ENCODE assay signal across 8 cellular contexts in genomic region chr16:53132406-53132805, GRCh38.
DNase-seq lines count a peak whose midpoint lies in the region; ATAC-seq lines count a peak whose summit lies in the region.

No MANE protein-coding gene starts in this region.

- no peaks in the 10 kb centered on the region for H3K9me3 Mint-ChIP-seq in central memory CD8-positive, alpha-beta T cell
- no peaks in the 10 kb centered on the region for H3K9me3 Mint-ChIP-seq in naive B cell

- H2BK120ac ChIP-seq in trophoblast cell (ENCODE audit: insufficient read depth, low read length, poor library complexity), result no peak overlapping the region

- H4K91ac ChIP-seq in trophoblast cell (ENCODE audit: low read depth, low read length), result no peak overlapping the region

- H3K4me3 Mint-ChIP-seq in central memory CD8-positive, alpha-beta T cell, result peak overlapping the region; percentile 89
- H3K4me3 Mint-ChIP-seq in naive B cell, result peak overlapping the region; percentile 53 to 96 (median 90)

- no peak overlapping the region for H2BK12ac ChIP-seq in trophoblast cell (ENCODE audit: low read length)

- H3K9ac ChIP-seq in BLaER1, result no peak overlapping the region
- peak overlapping the region; percentile 95 for H3K9ac ChIP-seq in Karpas-422 (ENCODE audit: low read length)
- no peak overlapping the region for H3K9ac ChIP-seq in trophoblast cell (ENCODE audit: low read length)

- H3K4me3 ChIP-seq in BLaER1 (0 out of 2 replicates have a peak overlapping the region, but pooled peaks have one; percentile 87), Karpas-422 (ENCODE audit: low read length) (peak overlapping the region; percentile 97), trophoblast cell (ENCODE audit: low read depth, low read length) (no peak overlapping the region)

- peaks cover 42% of the 10 kb centered on the region for H4K20me1 ChIP-seq in BLaER1
- no peaks in the 10 kb centered on the region for H4K20me1 ChIP-seq in Karpas-422 (ENCODE audit: insufficient read depth, low read depth, low read length)

- no peak for ATAC-seq in central memory CD8-positive, alpha-beta T cell (replicated peaks; ENCODE audit: extremely low read depth, poor library complexity, severe bottlenecking)
- ATAC-seq in naive B cell (ENCODE audit: low read depth in 2 of 2) (no peak), GM18861 (IDR thresholded peaks at IDR 0.05; ENCODE audit: unreplicated experiment) (no peak)

- H3K27me3 ChIP-seq in BLaER1 (no peaks in the 10 kb centered on the region), Karpas-422 (ENCODE audit: low read length) (no peaks in the 10 kb centered on the region), trophoblast cell (ENCODE audit: insufficient read depth, low read length) (no peaks in the 10 kb centered on the region)

- no peak overlapping the region for H2AK5ac ChIP-seq in trophoblast cell (ENCODE audit: low read length)

- no peak for DNase-seq in Karpas-422
- DNase-seq in central memory CD8-positive, alpha-beta T cell (ENCODE audit: low spot score in 2 of 2), result no peak
- DNase-seq in naive B cell, result no peak
- DNase-seq in trophoblast cell, result no peak
- no peak for DNase-seq in HCEC 1CT
- DNase-seq in retina, result no peak

- H3K36me3 ChIP-seq in BLaER1 (no peaks in the 10 kb centered on the region), Karpas-422 (ENCODE audit: insufficient read depth, low read length) (peaks cover 7% of the 10 kb centered on the region; the same call in 1 of the 2 replicates), trophoblast cell (ENCODE audit: control insufficient read depth in 1 of 2, insufficient read depth in 2 of 2, low read length in 2 of 2) (peaks cover 1 to 2% of the 10 kb centered on the region in 2 experiments)

- H3K14ac ChIP-seq in trophoblast cell (ENCODE audit: low read length), result no peak overlapping the region

- H2BK5ac ChIP-seq in trophoblast cell (ENCODE audit: low read depth, low read length, poor library complexity), result no peak overlapping the region

- H3K4me1 Mint-ChIP-seq in central memory CD8-positive, alpha-beta T cell, result peaks cover 26% of the 10 kb centered on the region
- peaks cover 23 to 29% (median 23%) of the 10 kb centered on the region in 3 donors for H3K4me1 Mint-ChIP-seq in naive B cell

- no peak overlapping the region for H4K8ac ChIP-seq in trophoblast cell (ENCODE audit: low read depth, low read length)

- no peaks in the 10 kb centered on the region for H3K9me3 ChIP-seq in BLaER1
- no peaks in the 10 kb centered on the region for H3K9me3 ChIP-seq in Karpas-422 (ENCODE audit: low read length)
- no peaks in the 10 kb centered on the region for H3K9me3 ChIP-seq in trophoblast cell (ENCODE audit: insufficient read depth, low read depth, low read length)

- H3K27me3 Mint-ChIP-seq in central memory CD8-positive, alpha-beta T cell, result no peaks in the 10 kb centered on the region
- no peaks in the 10 kb centered on the region for H3K27me3 Mint-ChIP-seq in naive B cell

- H2AFZ ChIP-seq in Karpas-422 (ENCODE audit: low read length) (no peak overlapping the region), trophoblast cell (ENCODE audit: insufficient read depth, low read length, poor library complexity) (no peak overlapping the region)

- H3K4me2 ChIP-seq in BLaER1 (peak overlapping the region; percentile 93), Karpas-422 (ENCODE audit: low read depth, low read length, poor library complexity, severe bottlenecking) (peak overlapping the region; percentile 90), trophoblast cell (ENCODE audit: low read length) (no peak overlapping the region)

- no peak overlapping the region for H3K18ac ChIP-seq in trophoblast cell (ENCODE audit: low read length)

- peaks cover 33% of the 10 kb centered on the region for H3K4me1 ChIP-seq in BLaER1
- peaks cover 47% of the 10 kb centered on the region for H3K4me1 ChIP-seq in Karpas-422 (ENCODE audit: low read length)
- no peaks in the 10 kb centered on the region for H3K4me1 ChIP-seq in trophoblast cell (ENCODE audit: control insufficient read depth in 1 of 2, insufficient read depth in 2 of 2, low read length in 2 of 2)

- H3K9me2 ChIP-seq in Karpas-422 (replicated peaks; ENCODE audit: insufficient read depth, low read length), result no peaks in the 10 kb centered on the region

- no peak overlapping the region for H3K23ac ChIP-seq in trophoblast cell (ENCODE audit: low read length)

- H3K27ac ChIP-seq in BLaER1 (no peak overlapping the region), Karpas-422 (ENCODE audit: low read length) (peak overlapping the region; percentile 53), trophoblast cell (ENCODE audit: low read depth, low read length) (no peak overlapping the region)

- peaks cover 15% of the 10 kb centered on the region for H3K79me1 ChIP-seq in trophoblast cell (ENCODE audit: low read length)

- WGBS in trophoblast cell (ENCODE audit: extremely low coverage, insufficient coverage, insufficient read length), result no CpG with 5 or more reads among the region's 6 CpGs

- H4K12ac ChIP-seq in trophoblast cell (ENCODE audit: low read depth, low read length), result no peak overlapping the region

- no peak overlapping the region for H3K27ac Mint-ChIP-seq in central memory CD8-positive, alpha-beta T cell (ENCODE audit: low read depth)
- peak overlapping the region in 4 of 6 donors; percentile 53 to 92 (median 90) for H3K27ac Mint-ChIP-seq in naive B cell

- H3K79me2 ChIP-seq in Karpas-422 (ENCODE audit: low read length) (peaks cover 81% of the 10 kb centered on the region), trophoblast cell (ENCODE audit: control insufficient read depth, insufficient read depth, low read length, poor library complexity) (peaks cover 8% of the 10 kb centered on the region)

- no peak overlapping the region for H3K4ac ChIP-seq in trophoblast cell (ENCODE audit: low read depth, low read length)

- H3K36me3 Mint-ChIP-seq in central memory CD8-positive, alpha-beta T cell (ENCODE audit: insufficient read depth), result peaks cover 11% of the 10 kb centered on the region
- H3K36me3 Mint-ChIP-seq in naive B cell, result no peaks in the 10 kb centered on the region
